ENCODE assay signal across 7 cellular contexts in the genomic region with DNA sequence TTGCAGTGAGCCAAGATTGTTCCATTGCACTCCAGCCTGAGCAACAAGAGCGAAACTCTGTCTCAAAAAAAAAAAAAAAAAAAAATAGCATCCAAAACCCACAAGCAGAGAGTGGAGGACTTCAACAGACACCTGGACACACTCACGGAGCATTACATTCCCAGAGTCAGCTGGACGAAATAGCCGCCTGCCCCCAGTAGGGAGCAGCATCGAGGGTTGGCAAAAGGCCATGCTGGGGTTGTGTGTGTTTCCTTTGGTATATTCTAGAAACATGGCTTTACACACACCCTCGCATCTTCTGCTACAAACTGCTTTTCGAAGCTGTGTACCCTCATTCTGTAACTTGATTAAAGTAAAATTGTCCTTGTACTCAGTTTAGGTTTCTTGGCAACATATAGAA. TPM values are rescaled to one million over a fixed set of nuclear protein-coding genes. Genes with fewer than 3 reads are reported as not detected.
DNase-seq lines count a peak whose midpoint lies in the region; ATAC-seq, FAIRE-seq and TF ChIP-seq lines count a peak whose summit lies in the region.

No MANE protein-coding gene starts in this region.

- H3K4me3 ChIP-seq in adipocyte (ENCODE audit: low read length), result no peak overlapping the region
- no peak overlapping the region for H3K4me3 ChIP-seq in stomach

- no peak for DNase-seq in GM18507 (ENCODE audit: extremely low spot score, insufficient read length, low read depth)
- DNase-seq in OCI-M1 (lab: John Stamatoyannopoulos, UW), result peak; percentile 41
- peak; percentile 9 for DNase-seq in adipocyte (ENCODE audit: low read depth)
- DNase-seq in left lobe of liver (ENCODE audit: low spot score), result peak; percentile 82
- DNase-seq in stomach, result peak; percentile 38
- DNase-seq in HCEC 1CT, result no peak

- H3K4me1 ChIP-seq in adipocyte (ENCODE audit: control insufficient read depth, insufficient read depth, low read length), result no peaks in the 10 kb centered on the region
- no peaks in the 10 kb centered on the region for H3K4me1 ChIP-seq in stomach

- ATAC-seq in left lobe of liver, result peak; percentile 96
- no peak for ATAC-seq in GM21367 (IDR thresholded peaks at IDR 0.05; ENCODE audit: unreplicated experiment)

- no peak overlapping the region for H3K9ac ChIP-seq in adipocyte (ENCODE audit: low read length)

- 45 to 55% (median 51%) methylated on average over 7 of the region's 7 CpGs for WGBS in stomach, 5 donors

- H3K36me3 ChIP-seq in adipocyte (ENCODE audit: control insufficient read depth, insufficient read depth, low read length, severe bottlenecking) (no peaks in the 10 kb centered on the region), stomach (no peaks in the 10 kb centered on the region)

- H3K27me3 ChIP-seq in adipocyte (replicated peaks; ENCODE audit: control insufficient read depth, insufficient read depth, low read length) (peaks cover 6% of the 10 kb centered on the region), stomach (no peaks in the 10 kb centered on the region)

- TF ChIP-seq CTCF in stomach (IDR thresholded peaks at IDR 0.05), result no peak

- no peak overlapping the region for H3K27ac ChIP-seq in stomach

- intact Hi-C loops in stomach (cut with DNase I; ENCODE audit: low total_unique reads), result no loop called here

- no peak for TF ChIP-seq EP300 in stomach (IDR thresholded peaks at IDR 0.05)

- TF ChIP-seq POLR2A in stomach (IDR thresholded peaks at IDR 0.05), result no peak

- FAIRE-seq in GM18507 (lab: Jason Lieb, UNC), result peak; percentile 73

- H3K9me3 ChIP-seq in adipocyte (ENCODE audit: control insufficient read depth, low read length) (no peaks in the 10 kb centered on the region), stomach (no peaks in the 10 kb centered on the region)

RNA-seq across cellular contexts. Expression of a gene that starts 5.3 kb away (rescaled TPM):
- total RNA-seq in left lobe of liver, result 5.7 TPM
- total RNA-seq in stomach, result 10 to 100 TPM in 4 of 5 donors, not detected in 1; 11.7 to 27.2 (median 15.1) TPM
- polyA plus RNA-seq in stomach, result 1 to 10 TPM; 4.2 to 8.1 (median 6.5) TPM

RNA-seq across cellular contexts. Expression of a gene that starts 54.9 kb away (rescaled TPM):
- total RNA-seq in left lobe of liver (31.7 TPM), stomach (100 to 1,000 TPM in 1 of 5 donors, 10 to 100 TPM in 4; 22.8 to 190 (median 55.4) TPM)
- 10 to 100 TPM; 26.5 to 31.8 (median 30.5) TPM for polyA plus RNA-seq in stomach

Comparison
In these comparisons a context has a peak if more than half of its experiments do, and no peak if none do; other contexts are left out.
1. DNase-seq: peak in OCI-M1 (single experiment), adipocyte (single experiment), left lobe of liver (single experiment) and stomach (single experiment); none in GM18507 (single experiment) and HCEC 1CT (single experiment).